In genomic region chr10:133277277-133277992, GRCh38 we compare ENCODE assay signal across 1 cellular context.
TF ChIP-seq lines count a peak whose summit lies in the region.

No MANE protein-coding gene starts in this region.

TF ChIP-seq in GM12878, 131 proteins besides CTCF, POLR2A, EP300 and RAD21:
- no peak for TF ChIP-seq STAT1 (conservative IDR thresholded peaks at IDR 0.05)
- peak; percentile 1; the same call in 1 of the 2 replicates for TF ChIP-seq POLR2AphosphoS5 (IDR thresholded peaks at IDR 0.05; ENCODE audit: low read length)
- TF ChIP-seq USF2 (IDR thresholded peaks at IDR 0.05; ENCODE audit: borderline replicate concordance, low read depth, low read length): no peak
TF ChIP-seq in GM12878: peak in this region for 1.
